22 cellular contexts compared by ENCODE assay signal in genomic region chr4:157804169-157804543, GRCh38.
DNase-seq lines count a peak whose midpoint lies in the region; ATAC-seq and TF ChIP-seq lines count a peak whose summit lies in the region.
"Had no signal": no experiment of that assay in that cellular context is flagged by ENCODE, and none has a peak within 500 bp of the region (broad histone marks: within the 10 kb centered on the region; RNA-seq: fewer than 3 reads in every experiment).

No MANE protein-coding gene starts in this region.

- H3K27ac Mint-ChIP-seq in glutamatergic neuron (ENCODE audit: unreplicated experiment), result peak overlapping the region; percentile 79
- peak overlapping the region; percentile 40 for H3K27ac Mint-ChIP-seq in osteocyte (ENCODE audit: unreplicated experiment)
- H3K27ac Mint-ChIP-seq: activated naive CD4-positive, alpha-beta T cell treated with anti-CD3 and anti-CD28 coated beads, Interleukin-2, amount 50 U/mL, for 72 hours; activated T-helper 2 cell treated with anti-CD3 and anti-CD28 coated beads, Interferon-gamma antibody, Interleukin-2, Interleukin-4, amounts not matched to agents 10 μg/mL and 5 μg/mL and 100 μg/mL, durations not matched to agents 14 hours and 24 hours and 36 hours; GM23338; natural killer cell treated with Interleukin-12 subunit alpha and Interleukin-12 subunit beta and Interleukin-15 and Interleukin-18, amount 100 ng/mL, for 72 hours had no signal

- no peak for DNase-seq in cardiac muscle cell (ENCODE audit: low read depth in 1 of 2, low spot score in 1 of 2)
- no peak for DNase-seq in right atrium auricular region (ENCODE audit: low spot score)
- no peak for DNase-seq in glutamatergic neuron
- DNase-seq in osteocyte (ENCODE audit: extremely low spot score, unreplicated experiment), result no peak
- no peak for DNase-seq in DMS53 treated with DMSO at 0.1 percent for 48 hours (lab: John Stamatoyannopoulos, UW; ENCODE audit: unreplicated experiment)
- no peak for DNase-seq in NCI-H1694 treated with DMSO at 0.1 percent for 48 hours (lab: John Stamatoyannopoulos, UW)
- DNase-seq in SKM-1 (lab: John Stamatoyannopoulos, UW; ENCODE audit: unreplicated experiment), result no peak
- DNase-seq: activated CD8-positive, alpha-beta memory T cell treated with anti-CD3 and anti-CD28 coated beads, Interleukin-2, amount 50 U/mL, for 4 hours; DMS53; GDM1; KG1; left colon; NCI-H1436 treated with DMSO at 0.1 percent for 48 hours; NCI-H524 treated with DMSO at 0.1 percent for 48 hours; T-helper 9 cell had no signal

- H3K27me3 Mint-ChIP-seq in glutamatergic neuron (ENCODE audit: unreplicated experiment), result no peaks in the 10 kb centered on the region
- H3K27me3 Mint-ChIP-seq in osteocyte (ENCODE audit: unreplicated experiment), result no peaks in the 10 kb centered on the region
- H3K27me3 Mint-ChIP-seq: natural killer cell treated with Interleukin-12 subunit alpha and Interleukin-12 subunit beta and Interleukin-15 and Interleukin-18, amount 100 ng/mL, for 72 hours had no signal

- no peak for ATAC-seq in GM18909 (IDR thresholded peaks at IDR 0.05; ENCODE audit: poor library complexity, unreplicated experiment)
- ATAC-seq: A549; activated naive CD4-positive, alpha-beta T cell treated with anti-CD3 and anti-CD28 coated beads, Interleukin-2, amount 50 U/mL, for 72 hours; GM23338; left colon; natural killer cell treated with Interleukin-12 subunit alpha and Interleukin-12 subunit beta and Interleukin-15 and Interleukin-18, amount 100 ng/mL, for 72 hours had no signal

- H3K4me3 Mint-ChIP-seq in glutamatergic neuron (ENCODE audit: unreplicated experiment), result no peak overlapping the region
- no peak overlapping the region for H3K4me3 Mint-ChIP-seq in osteocyte (ENCODE audit: unreplicated experiment)
- H3K4me3 Mint-ChIP-seq: GM23338; natural killer cell treated with Interleukin-12 subunit alpha and Interleukin-12 subunit beta and Interleukin-15 and Interleukin-18, amount 100 ng/mL, for 72 hours had no signal

- no peaks in the 10 kb centered on the region for H3K36me3 ChIP-seq in cardiac muscle cell
- H3K36me3 ChIP-seq in right atrium auricular region, result no peaks in the 10 kb centered on the region

- H3K4me3 ChIP-seq in cardiac muscle cell, result no peak overlapping the region
- H3K4me3 ChIP-seq in right atrium auricular region, result no peak overlapping the region
- H3K4me3 ChIP-seq: A549, GM23338 had no signal

- H3K36me3 Mint-ChIP-seq in glutamatergic neuron (ENCODE audit: unreplicated experiment) (no peaks in the 10 kb centered on the region), osteocyte (ENCODE audit: unreplicated experiment) (peaks cover 5% of the 10 kb centered on the region)
- H3K36me3 Mint-ChIP-seq: activated naive CD4-positive, alpha-beta T cell treated with anti-CD3 and anti-CD28 coated beads, Interleukin-2, amount 50 U/mL, for 72 hours; natural killer cell treated with Interleukin-12 subunit alpha and Interleukin-12 subunit beta and Interleukin-15 and Interleukin-18, amount 100 ng/mL, for 72 hours had no signal

- H3K27ac ChIP-seq in cardiac muscle cell (peak overlapping the region; percentile 81), right atrium auricular region (no peak overlapping the region)
- H3K27ac ChIP-seq: A549, epithelial cell of prostate had no signal

- no peak for TF ChIP-seq CTCF in cardiac muscle cell (IDR thresholded peaks at IDR 0.05; ENCODE audit: low read depth, low read length)
- TF ChIP-seq CTCF in right atrium auricular region (IDR thresholded peaks at IDR 0.05), result no peak
- no peak for TF ChIP-seq CTCF in glutamatergic neuron (IDR thresholded peaks at IDR 0.05; ENCODE audit: partially characterized antibody, unreplicated experiment)
- TF ChIP-seq CTCF in osteocyte (IDR thresholded peaks at IDR 0.05), result no peak

- peaks cover 14% of the 10 kb centered on the region for H3K4me1 Mint-ChIP-seq in glutamatergic neuron (ENCODE audit: low read depth, unreplicated experiment)
- peaks cover 11% of the 10 kb centered on the region for H3K4me1 Mint-ChIP-seq in osteocyte (ENCODE audit: unreplicated experiment)
- H3K4me1 Mint-ChIP-seq: GM23338 had no signal

- H3K4me1 ChIP-seq in cardiac muscle cell (ENCODE audit: low read depth), result peaks cover 22% of the 10 kb centered on the region
- no peaks in the 10 kb centered on the region for H3K4me1 ChIP-seq in right atrium auricular region
- H3K4me1 ChIP-seq: A549 had no signal

- no peaks in the 10 kb centered on the region for H3K9me3 ChIP-seq in cardiac muscle cell (ENCODE audit: low read depth)
- H3K9me3 ChIP-seq in right atrium auricular region, result peaks cover 0 to 14% of the 10 kb centered on the region in 2 donors
- H3K9me3 ChIP-seq: A549 had no signal

- no peaks in the 10 kb centered on the region for H3K9me3 Mint-ChIP-seq in glutamatergic neuron (ENCODE audit: unreplicated experiment)
- H3K9me3 Mint-ChIP-seq in osteocyte (ENCODE audit: unreplicated experiment), result peaks cover 19% of the 10 kb centered on the region
- H3K9me3 Mint-ChIP-seq: GM23338 had no signal

- H3K27me3 ChIP-seq in cardiac muscle cell (no peaks in the 10 kb centered on the region), right atrium auricular region (no peaks in the 10 kb centered on the region)
